In the genomic region with DNA sequence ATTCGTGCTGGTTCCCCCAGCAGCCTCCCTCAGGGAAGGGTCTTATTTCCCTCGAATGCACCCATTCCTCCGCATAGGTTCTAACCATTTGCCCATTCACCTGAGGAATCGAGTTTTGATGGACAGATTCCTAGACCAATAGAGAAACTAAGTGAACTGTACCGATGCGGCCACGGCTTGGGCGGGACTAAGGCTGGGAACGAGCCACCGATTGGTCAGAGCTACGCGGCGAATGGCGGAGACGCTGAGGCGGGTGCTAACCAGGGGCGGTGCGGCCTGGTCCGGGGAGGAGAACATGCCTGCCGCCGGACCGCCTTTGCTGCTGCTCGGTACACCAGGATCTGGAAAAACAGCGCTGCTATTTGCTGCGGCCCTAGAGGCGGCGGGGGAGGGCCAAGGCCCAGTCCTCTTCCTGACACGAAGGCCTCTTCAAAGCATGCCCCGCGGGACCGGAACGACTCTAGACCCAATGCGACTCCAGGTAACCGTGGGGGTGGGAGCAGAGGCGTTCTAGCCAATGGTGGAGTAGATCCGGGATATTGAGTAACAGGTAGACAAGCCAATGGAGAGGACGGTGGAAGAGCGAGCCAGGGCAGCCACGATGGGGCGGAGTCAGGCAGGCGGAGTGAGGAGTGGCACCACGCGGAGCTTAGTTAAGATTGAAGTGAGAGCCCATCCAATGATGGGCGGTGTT, we compare ENCODE assay signal across 1 cellular context.
A peak's percentile ranks its signal among the peaks of the same experiment; 100 is the strongest.
TF ChIP-seq lines count a peak whose summit lies in the region.

SWSAP1 (plus strand) TSS at position 218 of the 694 bp plus-strand sequence; CDS start at position 233, 15 bp downstream.

TF ChIP-seq in IMR-90, 13 proteins besides CTCF, POLR2A, EP300 and RAD21 (continued from another document):
- TF ChIP-seq CEBPB (IDR thresholded peaks at IDR 0.05; ENCODE audit: low read depth, low read length) = peak; percentile 74
- no peak for TF ChIP-seq RCOR1 (IDR thresholded peaks at IDR 0.05; ENCODE audit: insufficient replicate concordance, low read length)
- TF ChIP-seq MAZ (IDR thresholded peaks at IDR 0.05; ENCODE audit: borderline replicate concordance, low read depth, low read length) = peak; percentile 48; the same call in 1 of the 2 replicates
- no peak for TF ChIP-seq SMC3 (IDR thresholded peaks at IDR 0.05; ENCODE audit: low read depth, low read length)
- 0 out of 2 replicates have a peak, but pooled peaks have one; percentile 0 for TF ChIP-seq CHD1 (IDR thresholded peaks at IDR 0.05; ENCODE audit: low read depth, low read length)
- peak; percentile 72 for TF ChIP-seq USF2 (IDR thresholded peaks at IDR 0.05; ENCODE audit: low read depth, low read length)
- TF ChIP-seq, protein P1, sequence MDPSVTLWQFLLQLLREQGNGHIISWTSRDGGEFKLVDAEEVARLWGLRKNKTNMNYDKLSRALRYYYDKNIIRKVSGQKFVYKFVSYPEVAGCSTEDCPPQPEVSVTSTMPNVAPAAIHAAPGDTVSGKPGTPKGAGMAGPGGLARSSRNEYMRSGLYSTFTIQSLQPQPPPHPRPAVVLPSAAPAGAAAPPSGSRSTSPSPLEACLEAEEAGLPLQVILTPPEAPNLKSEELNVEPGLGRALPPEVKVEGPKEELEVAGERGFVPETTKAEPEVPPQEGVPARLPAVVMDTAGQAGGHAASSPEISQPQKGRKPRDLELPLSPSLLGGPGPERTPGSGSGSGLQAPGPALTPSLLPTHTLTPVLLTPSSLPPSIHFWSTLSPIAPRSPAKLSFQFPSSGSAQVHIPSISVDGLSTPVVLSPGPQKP (IDR thresholded peaks at IDR 0.05; ENCODE audit: borderline replicate concordance, low read depth, low read length) = no peak
- TF ChIP-seq RFX5 (IDR thresholded peaks at IDR 0.05; ENCODE audit: low read depth, low read length) = no peak
- TF ChIP-seq MXI1 (IDR thresholded peaks at IDR 0.05; ENCODE audit: borderline replicate concordance, low read depth, low read length) = peak; percentile 55
